In genomic region chr17:7186241-7186640, GRCh38 we compare ENCODE assay signal across 1 cellular context.
TF ChIP-seq lines count a peak whose summit lies in the region.

No MANE protein-coding gene starts in this region.

TF ChIP-seq in endothelial cell of umbilical vein, 7 proteins besides CTCF, POLR2A, EP300 and RAD21:
- TF ChIP-seq GATA2 (IDR thresholded peaks at IDR 0.05; ENCODE audit: insufficient read depth, insufficient read length, low read depth, low read length) (no peak), JUN (IDR thresholded peaks at IDR 0.05; ENCODE audit: borderline replicate concordance, insufficient read depth, insufficient read length, low read depth) (no peak), FOS (IDR thresholded peaks at IDR 0.05; ENCODE audit: borderline replicate concordance, insufficient read depth, low read length) (no peak), EZH2 (IDR thresholded peaks at IDR 0.05; ENCODE audit: borderline replicate concordance, low read depth, low read length, severe bottlenecking) (no peak), POLR2AphosphoS5 (IDR thresholded peaks at IDR 0.05; ENCODE audit: insufficient read depth, low read depth, low read length) (no peak), MAX (IDR thresholded peaks at IDR 0.05; ENCODE audit: insufficient read depth, insufficient read length) (no peak), MYC (IDR thresholded peaks at IDR 0.05; ENCODE audit: low read depth, low read length) (no peak)
